8 cellular contexts compared by ENCODE assay signal in genomic region chr11:75352417-75353206, GRCh38. TPM values are rescaled to one million over a fixed set of nuclear protein-coding genes. Genes with fewer than 3 reads are reported as not detected.
DNase-seq lines count a peak whose midpoint lies in the region; ATAC-seq lines count a peak whose summit lies in the region.

No MANE protein-coding gene starts in this region.

- peaks cover 8% of the 10 kb centered on the region for H3K27me3 Mint-ChIP-seq in activated T-helper 2 cell treated with anti-CD3 and anti-CD28 coated beads, Interferon-gamma antibody, Interleukin-2, Interleukin-4, amounts not matched to agents 10 μg/mL and 5 μg/mL and 100 μg/mL, durations not matched to agents 14 hours and 24 hours and 36 hours (ENCODE audit: low read depth)

- H3K27me3 ChIP-seq in BLaER1, result no peaks in the 10 kb centered on the region
- peaks cover 3% of the 10 kb centered on the region; the same call in 1 of the 2 replicates for H3K27me3 ChIP-seq in HUES6 (ENCODE audit: control insufficient read depth, insufficient read depth, low read length)

- intact Hi-C loops in activated T-helper 2 cell treated with anti-CD3 and anti-CD28 coated beads, Interferon-gamma antibody, Interleukin-2, Interleukin-4, amounts not matched to agents 10 μg/mL and 5 μg/mL and 100 μg/mL, durations not matched to agents 14 hours and 24 hours and 36 hours (cut with micrococcal nuclease), result no loop called here

- H3K9ac ChIP-seq in BLaER1 (peak overlapping the region; percentile 93), HUES6 (ENCODE audit: low read length) (peak overlapping the region; percentile 95)

- H4K20me1 ChIP-seq in BLaER1, result no peaks in the 10 kb centered on the region

- H3K9me3 Mint-ChIP-seq in activated T-helper 2 cell treated with anti-CD3 and anti-CD28 coated beads, Interferon-gamma antibody, Interleukin-2, Interleukin-4, amounts not matched to agents 10 μg/mL and 5 μg/mL and 100 μg/mL, durations not matched to agents 14 hours and 24 hours and 36 hours, result no peaks in the 10 kb centered on the region

- H3K4me3 ChIP-seq in BLaER1, result peak overlapping the region; percentile 89
- H3K4me3 ChIP-seq in HUES6 (ENCODE audit: low read depth, low read length), result peak overlapping the region; percentile 66
- H3K4me3 ChIP-seq in iPS-18c (ENCODE audit: insufficient read depth, low read depth, low read length), result peak overlapping the region; percentile 61; the same call in 1 of the 2 replicates

- peak; percentile 25 for ATAC-seq in stimulated activated naive CD8-positive, alpha-beta T cell treated with anti-CD3 and anti-CD28 coated beads, Interleukin-15, Interleukin-2, amounts not matched to agents 100 U/mL and 50 U/mL, for 24 hours
- no peak for ATAC-seq in HG02678 (IDR thresholded peaks at IDR 0.05; ENCODE audit: unreplicated experiment)
- no peak for ATAC-seq in GM18907 (IDR thresholded peaks at IDR 0.05; ENCODE audit: unreplicated experiment)

- peak overlapping the region; percentile 82 for H3K4me3 Mint-ChIP-seq in activated T-helper 2 cell treated with anti-CD3 and anti-CD28 coated beads, Interferon-gamma antibody, Interleukin-2, Interleukin-4, amounts not matched to agents 10 μg/mL and 5 μg/mL and 100 μg/mL, durations not matched to agents 14 hours and 24 hours and 36 hours (ENCODE audit: low read depth)

- H3K36me3 Mint-ChIP-seq in activated T-helper 2 cell treated with anti-CD3 and anti-CD28 coated beads, Interferon-gamma antibody, Interleukin-2, Interleukin-4, amounts not matched to agents 10 μg/mL and 5 μg/mL and 100 μg/mL, durations not matched to agents 14 hours and 24 hours and 36 hours (ENCODE audit: low read depth), result no peaks in the 10 kb centered on the region

- peaks cover 46% of the 10 kb centered on the region for H3K4me1 ChIP-seq in BLaER1
- peaks cover 40% of the 10 kb centered on the region for H3K4me1 ChIP-seq in HUES6 (ENCODE audit: control insufficient read depth, insufficient read depth, low read length)

- H3K9me3 ChIP-seq in BLaER1 (no peaks in the 10 kb centered on the region), HUES6 (ENCODE audit: control insufficient read depth, insufficient read depth, low read depth, low read length) (no peaks in the 10 kb centered on the region), iPS-18c (ENCODE audit: control insufficient read depth, insufficient read depth, low read length) (no peaks in the 10 kb centered on the region)

- H3K36me3 ChIP-seq in BLaER1 (0 out of 2 replicates have a peak, but pooled peaks cover 5% of the 10 kb centered on the region), HUES6 (ENCODE audit: control insufficient read depth, insufficient read depth, low read length) (peaks cover 23% of the 10 kb centered on the region; the same call in 1 of the 2 replicates)

- peak overlapping the region; percentile 93 for H3K4me2 ChIP-seq in BLaER1

- H3K27ac ChIP-seq in BLaER1 (peak overlapping the region; percentile 96), HUES6 (ENCODE audit: low read depth, low read length) (peak overlapping the region; percentile 81; the same call in 1 of the 2 replicates)

- peaks cover 25% of the 10 kb centered on the region for H3K4me1 Mint-ChIP-seq in activated T-helper 2 cell treated with anti-CD3 and anti-CD28 coated beads, Interferon-gamma antibody, Interleukin-2, Interleukin-4, amounts not matched to agents 10 μg/mL and 5 μg/mL and 100 μg/mL, durations not matched to agents 14 hours and 24 hours and 36 hours (ENCODE audit: low read depth)

- DNase-seq in activated T-helper 2 cell treated with anti-CD3 and anti-CD28 coated beads, Interferon-gamma antibody, Interleukin-2, Interleukin-4, amounts not matched to agents 10 μg/mL and 5 μg/mL and 100 μg/mL, durations not matched to agents 14 hours and 24 hours and 36 hours (ENCODE audit: low spot score), result no peak
- DNase-seq in stimulated activated naive CD8-positive, alpha-beta T cell treated with anti-CD3 and anti-CD28 coated beads, Interleukin-15, Interleukin-2, amounts not matched to agents 100 U/mL and 50 U/mL, for 24 hours, result no peak
- DNase-seq in glomerular visceral epithelial cell (ENCODE audit: extremely low spot score), result no peak

- H3K27ac Mint-ChIP-seq in activated T-helper 2 cell treated with anti-CD3 and anti-CD28 coated beads, Interferon-gamma antibody, Interleukin-2, Interleukin-4, amounts not matched to agents 10 μg/mL and 5 μg/mL and 100 μg/mL, durations not matched to agents 14 hours and 24 hours and 36 hours, result peak overlapping the region; percentile 50

RNA-seq across cellular contexts. Expression of gene ARRB1, which starts 1.2 kb away (rescaled TPM):
- 15.1 and 19.3 TPM in 2 replicates for total RNA-seq in activated T-helper 2 cell treated with anti-CD3 and anti-CD28 coated beads, Interferon-gamma antibody, Interleukin-2, Interleukin-4, amounts not matched to agents 10 μg/mL and 5 μg/mL and 100 μg/mL, durations not matched to agents 14 hours and 24 hours and 36 hours

RNA-seq across cellular contexts. Expression of gene RPS3, which starts 46.7 kb away (rescaled TPM):
- 3,460 and 3,552 TPM in 2 replicates for total RNA-seq in activated T-helper 2 cell treated with anti-CD3 and anti-CD28 coated beads, Interferon-gamma antibody, Interleukin-2, Interleukin-4, amounts not matched to agents 10 μg/mL and 5 μg/mL and 100 μg/mL, durations not matched to agents 14 hours and 24 hours and 36 hours
